ENCODE assay signal across 1 cellular context in the genomic region with DNA sequence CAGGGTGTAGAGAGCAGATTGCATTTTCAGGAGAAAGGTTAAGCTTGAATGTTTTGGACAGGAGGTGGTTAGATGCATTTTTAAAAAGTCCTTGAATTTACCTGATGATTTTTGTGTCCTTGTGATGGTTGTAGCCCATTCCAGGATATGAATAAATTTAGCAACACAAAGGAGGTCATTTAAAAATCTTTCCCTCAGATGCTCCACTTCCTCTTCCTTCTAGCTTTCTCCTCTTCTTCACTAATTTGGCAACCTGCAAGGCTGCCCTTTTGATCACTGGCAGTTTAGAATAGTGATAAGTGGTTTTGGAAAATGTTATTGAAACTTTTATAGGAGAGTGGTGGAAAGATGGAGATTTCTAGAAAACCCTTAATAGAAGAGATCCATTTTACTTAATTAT.
TF ChIP-seq lines count a peak whose summit lies in the region.

No MANE protein-coding gene starts in this region.

TF ChIP-seq in GM23338, 12 proteins besides CTCF, POLR2A, EP300 and RAD21 (continued from another document):
- TF ChIP-seq REST (IDR thresholded peaks at IDR 0.05; ENCODE audit: unreplicated experiment) (no peak), ETS1 (IDR thresholded peaks at IDR 0.05) (0 out of 2 replicates have a peak, but pooled peaks have one; percentile 31), NANOG (IDR thresholded peaks at IDR 0.05; ENCODE audit: borderline replicate concordance) (peak; percentile 78; the same call in 1 of the 2 replicates), EZH2phosphoT487 (IDR thresholded peaks at IDR 0.05; ENCODE audit: unreplicated experiment) (no peak), EZH2 (IDR thresholded peaks at IDR 0.05; ENCODE audit: low read depth, unreplicated experiment) (no peak), POLR2AphosphoS5 (IDR thresholded peaks at IDR 0.05; ENCODE audit: low read depth) (no peak)
